Comparison of ENCODE assay signal across 1 cellular context in genomic region chr1:230972855-230973271, GRCh38.
TF ChIP-seq lines count a peak whose summit lies in the region.

No MANE protein-coding gene starts in this region.

TF ChIP-seq in K562, 482 proteins besides CTCF, POLR2A, EP300 and RAD21 (continued from another document and continues in another):
- TF ChIP-seq E2F5 (CRISPR knock-in tag; IDR thresholded peaks at IDR 0.05), result no peak
- TF ChIP-seq BRF2 (IDR thresholded peaks at IDR 0.05; ENCODE audit: borderline replicate concordance, insufficient read depth, insufficient read length), result no peak
- TF ChIP-seq ZKSCAN1 (IDR thresholded peaks at IDR 0.05; ENCODE audit: low read depth, low read length), result no peak
- TF ChIP-seq EP400 (IDR thresholded peaks at IDR 0.05), result no peak
- TF ChIP-seq E2F3 (CRISPR knock-in tag; IDR thresholded peaks at IDR 0.05), result no peak
- TF ChIP-seq ZBED1 (IDR thresholded peaks at IDR 0.05), result no peak
- TF ChIP-seq PYGO2 (tag; IDR thresholded peaks at IDR 0.05), result no peak
- peak; percentile 92 for TF ChIP-seq NFE2 (IDR thresholded peaks at IDR 0.05; ENCODE audit: low read depth)
- 0 out of 2 replicates have a peak, but pooled peaks have one; percentile 23 for TF ChIP-seq ZBTB17 (CRISPR knock-in tag; IDR thresholded peaks at IDR 0.05)
- TF ChIP-seq SRSF3 (IDR thresholded peaks at IDR 0.05; ENCODE audit: insufficient read depth, low read length), result no peak
- TF ChIP-seq HEY1 (CRISPR knock-in tag; IDR thresholded peaks at IDR 0.05; ENCODE audit: borderline replicate concordance), result no peak
- TF ChIP-seq KAT2B (IDR thresholded peaks at IDR 0.05; ENCODE audit: low read depth, low read length), result no peak
- TF ChIP-seq CREB1 (IDR thresholded peaks at IDR 0.05), result no peak
- TF ChIP-seq CREB1 (CRISPR knock-in tag; IDR thresholded peaks at IDR 0.05), result no peak
- no peak for TF ChIP-seq SREBF1 (IDR thresholded peaks at IDR 0.05; ENCODE audit: borderline replicate concordance, low read depth, low read length)
- TF ChIP-seq CREBBP (IDR thresholded peaks at IDR 0.05; ENCODE audit: low read depth, low read length), result no peak
- TF ChIP-seq TBP (optimal IDR thresholded peaks at IDR 0.05; ENCODE audit: low read depth, low read length), result no peak
- no peak for TF ChIP-seq POLR3A (IDR thresholded peaks at IDR 0.05; ENCODE audit: borderline replicate concordance, extremely low read depth, insufficient read depth, insufficient read length)
- TF ChIP-seq PBX2 (CRISPR knock-in tag; IDR thresholded peaks at IDR 0.05; ENCODE audit: low read depth), result no peak
- 0 out of 2 replicates have a peak, but pooled peaks have one; percentile 25 for TF ChIP-seq PBX2 (tag; conservative IDR thresholded peaks at IDR 0.05; ENCODE audit: low read depth)
- no peak for TF ChIP-seq SMAD2 (IDR thresholded peaks at IDR 0.05; ENCODE audit: low read depth, low read length)
- TF ChIP-seq MAFK (IDR thresholded peaks at IDR 0.05; ENCODE audit: low read length), result peak; percentile 39; the same call in 1 of the 2 replicates
- TF ChIP-seq PURB (CRISPR knock-in tag; IDR thresholded peaks at IDR 0.05; ENCODE audit: low read depth), result no peak
- peak; percentile 89 to 97; a peak in 3 of 4 replicates for TF ChIP-seq RCOR1 (IDR thresholded peaks at IDR 0.05; ENCODE audit: borderline replicate concordance in 1 of 2, low read depth in 2 of 2, low read length in 2 of 2)
- TF ChIP-seq GTF2B (IDR thresholded peaks at IDR 0.05; ENCODE audit: extremely low read depth, insufficient read length), result no peak
- no peak for TF ChIP-seq ZNF766 (CRISPR knock-in tag; conservative IDR thresholded peaks at IDR 0.05)
- TF ChIP-seq TAF9B (IDR thresholded peaks at IDR 0.05; ENCODE audit: partially characterized antibody), result no peak
- no peak for TF ChIP-seq TSC22D4 (tag; IDR thresholded peaks at IDR 0.05)
- no peak for TF ChIP-seq BRD4 (IDR thresholded peaks at IDR 0.05)
- no peak for TF ChIP-seq CTBP1 (IDR thresholded peaks at IDR 0.05; ENCODE audit: borderline replicate concordance)
- TF ChIP-seq NR3C1 (CRISPR knock-in tag; IDR thresholded peaks at IDR 0.05), result no peak
- TF ChIP-seq MTF1 (CRISPR knock-in tag; IDR thresholded peaks at IDR 0.05; ENCODE audit: borderline replicate concordance), result no peak
- TF ChIP-seq ZNF197 (CRISPR knock-in tag; IDR thresholded peaks at IDR 0.05; ENCODE audit: low read depth), result no peak
- no peak for TF ChIP-seq TCF15 (CRISPR knock-in tag; IDR thresholded peaks at IDR 0.05)
- TF ChIP-seq ZNF311 (CRISPR knock-in tag; IDR thresholded peaks at IDR 0.05), result no peak
- peak in 1 of 2 experiments; percentile 29; a peak in 1 of 4 replicates for TF ChIP-seq TEAD1 (CRISPR knock-in tag; IDR thresholded peaks at IDR 0.05)
- no peak for TF ChIP-seq MITF (IDR thresholded peaks at IDR 0.05)
- no peak for TF ChIP-seq SRF (CRISPR knock-in tag; IDR thresholded peaks at IDR 0.05)
- TF ChIP-seq SMARCE1 (IDR thresholded peaks at IDR 0.05), result peak; percentile 39; the same call in 1 of the 2 replicates
- no peak for TF ChIP-seq TARDBP (IDR thresholded peaks at IDR 0.05)
- TF ChIP-seq ZNF586 (CRISPR knock-in tag; conservative IDR thresholded peaks at IDR 0.05), result no peak
- no peak for TF ChIP-seq U2AF1 (optimal IDR thresholded peaks at IDR 0.05; ENCODE audit: low read depth, low read length)
- TF ChIP-seq MEIS2 (IDR thresholded peaks at IDR 0.05; ENCODE audit: partially characterized antibody), result peak; percentile 43
- TF ChIP-seq CCAR2 (IDR thresholded peaks at IDR 0.05; ENCODE audit: low read depth, low read length), result no peak
- TF ChIP-seq FOXJ2 (tag; IDR thresholded peaks at IDR 0.05), result no peak
- TF ChIP-seq POLR3G (IDR thresholded peaks at IDR 0.05; ENCODE audit: extremely low read depth, insufficient read length, insufficient replicate concordance), result no peak
- no peak for TF ChIP-seq MYNN (IDR thresholded peaks at IDR 0.05)
- TF ChIP-seq MYNN (CRISPR knock-in tag; IDR thresholded peaks at IDR 0.05), result no peak
- no peak for TF ChIP-seq ZNF655 (CRISPR knock-in tag; IDR thresholded peaks at IDR 0.05)
- TF ChIP-seq ZNF584 (CRISPR knock-in tag; IDR thresholded peaks at IDR 0.05; ENCODE audit: low read depth), result no peak
- TF ChIP-seq NFRKB (IDR thresholded peaks at IDR 0.05; ENCODE audit: low read depth), result no peak
- no peak for TF ChIP-seq MBD2 (IDR thresholded peaks at IDR 0.05; ENCODE audit: borderline replicate concordance, low read depth)
- TF ChIP-seq DMBX1 (CRISPR knock-in tag; IDR thresholded peaks at IDR 0.05; ENCODE audit: borderline replicate concordance), result no peak
- no peak for TF ChIP-seq ASH1L (IDR thresholded peaks at IDR 0.05; ENCODE audit: borderline replicate concordance, low read depth, partially characterized antibody)
- no peak for TF ChIP-seq MLX (CRISPR knock-in tag; conservative IDR thresholded peaks at IDR 0.05)
- no peak for TF ChIP-seq ZNF444 (CRISPR knock-in tag; IDR thresholded peaks at IDR 0.05)
- no peak for TF ChIP-seq ZNF174 (CRISPR knock-in tag; IDR thresholded peaks at IDR 0.05)
- no peak for TF ChIP-seq E4F1 (CRISPR knock-in tag; IDR thresholded peaks at IDR 0.05; ENCODE audit: borderline replicate concordance)
- no peak for TF ChIP-seq SMC3 (conservative IDR thresholded peaks at IDR 0.05; ENCODE audit: insufficient read depth, low read depth, low read length)
- peak; percentile 32; the same call in 1 of the 2 replicates for TF ChIP-seq MAFF (IDR thresholded peaks at IDR 0.05; ENCODE audit: low read length)
- no peak for TF ChIP-seq ETV5 (CRISPR knock-in tag; IDR thresholded peaks at IDR 0.05; ENCODE audit: low read depth)
- TF ChIP-seq ZFP91 (CRISPR knock-in tag; IDR thresholded peaks at IDR 0.05), result no peak
- TF ChIP-seq SETDB1 (IDR thresholded peaks at IDR 0.05; ENCODE audit: low read length), result no peak
- no peak for TF ChIP-seq THRB (CRISPR knock-in tag; conservative IDR thresholded peaks at IDR 0.05)
